10 cellular contexts compared by ENCODE assay signal in genomic region chr17:2223617-2223927, GRCh38.
DNase-seq lines count a peak whose midpoint lies in the region; ATAC-seq lines count a peak whose summit lies in the region.
"Had no signal": no experiment of that assay in that cellular context is flagged by ENCODE, and none has a peak within 500 bp of the region (broad histone marks: within the 10 kb centered on the region; RNA-seq: fewer than 3 reads in every experiment).

No MANE protein-coding gene starts in this region.

- ATAC-seq in HG03432 (IDR thresholded peaks at IDR 0.05; ENCODE audit: unreplicated experiment) (peak; percentile 9), right cardiac atrium (no peak)
- ATAC-seq in activated CD8-positive, alpha-beta T cell treated with anti-CD3 and anti-CD28 coated beads, Interleukin-2, amount 10 ng/mL, durations not matched to agents 7 days and 5 days, result no peak

- peaks cover 36% of the 10 kb centered on the region for H3K4me1 Mint-ChIP-seq in activated CD8-positive, alpha-beta T cell treated with anti-CD3 and anti-CD28 coated beads, Interleukin-2, amount 10 ng/mL, durations not matched to agents 7 days and 5 days (ENCODE audit: low read depth)

- H3K4me3 ChIP-seq in right cardiac atrium (ENCODE audit: low read length) (no peak overlapping the region), skin epidermis (no peak overlapping the region)

- no peaks in the 10 kb centered on the region for H3K27me3 Mint-ChIP-seq in activated CD8-positive, alpha-beta T cell treated with anti-CD3 and anti-CD28 coated beads, Interleukin-2, amount 10 ng/mL, durations not matched to agents 7 days and 5 days (ENCODE audit: low read depth)

- no peaks in the 10 kb centered on the region for H3K4me1 ChIP-seq in right cardiac atrium (ENCODE audit: control insufficient read depth, insufficient read depth, low read length)

- no peaks in the 10 kb centered on the region for H3K27me3 ChIP-seq in right cardiac atrium (ENCODE audit: control insufficient read depth, insufficient read depth)

- CTCF ChIA-PET in activated CD8-positive, alpha-beta T cell treated with anti-CD3 and anti-CD28 coated beads, Interleukin-2, amount 10 ng/mL, durations not matched to agents 7 days and 5 days (lab: Charles Lee), result interaction anchor here (0.6 to 4.3 kb wide), 21 partner anchors 8 to 168 kb away, joined by 3 to 38 read pairs (median 6); partner anchors contain the start of gene HIC1

- no peak for DNase-seq in activated CD8-positive, alpha-beta T cell treated with anti-CD3 and anti-CD28 coated beads, Interleukin-2, amount 10 ng/mL, durations not matched to agents 7 days and 5 days
- no peak for DNase-seq in right cardiac atrium
- DNase-seq in activated effector memory CD4-positive, alpha-beta T cell treated with Interleukin-2 at 50 U/mL for 16 hours, result no peak
- no peak for DNase-seq in 8988T
- DNase-seq in EL, result no peak
- DNase-seq: GOT3, NCI-H526 had no signal

- H3K27ac ChIP-seq in right cardiac atrium (ENCODE audit: low read length), result peak overlapping the region; percentile 59
- peak overlapping the region in 13 of 21 experiments; percentile 8 to 61 (median 51) for H3K27ac ChIP-seq in skin epidermis
- H3K27ac ChIP-seq: VCaP had no signal

- H3K4me3 Mint-ChIP-seq in activated CD8-positive, alpha-beta T cell treated with anti-CD3 and anti-CD28 coated beads, Interleukin-2, amount 10 ng/mL, durations not matched to agents 7 days and 5 days, result no peak overlapping the region

- H3K9me3 ChIP-seq in right cardiac atrium (ENCODE audit: control insufficient read depth, low read length), result no peaks in the 10 kb centered on the region

- POLR2A ChIA-PET in activated CD8-positive, alpha-beta T cell treated with anti-CD3 and anti-CD28 coated beads, Interleukin-2, amount 10 ng/mL, durations not matched to agents 7 days and 5 days (lab: Charles Lee), result interaction anchor here (0.6 to 2.2 kb wide), 7 partner anchors 10 to 166 kb away, joined by 3 to 5 read pairs (median 3); no protein-coding TSS in a partner anchor

- H3K9me3 Mint-ChIP-seq in activated CD8-positive, alpha-beta T cell treated with anti-CD3 and anti-CD28 coated beads, Interleukin-2, amount 10 ng/mL, durations not matched to agents 7 days and 5 days (ENCODE audit: insufficient read depth), result no peaks in the 10 kb centered on the region

- intact Hi-C loops in right cardiac atrium (cut with DNase I), result no loop called here

- H3K36me3 Mint-ChIP-seq in activated CD8-positive, alpha-beta T cell treated with anti-CD3 and anti-CD28 coated beads, Interleukin-2, amount 10 ng/mL, durations not matched to agents 7 days and 5 days (ENCODE audit: low read depth), result peaks cover 45% of the 10 kb centered on the region

- peak overlapping the region; percentile 26 for H3K27ac Mint-ChIP-seq in activated CD8-positive, alpha-beta T cell treated with anti-CD3 and anti-CD28 coated beads, Interleukin-2, amount 10 ng/mL, durations not matched to agents 7 days and 5 days
